ENCODE assay signal across 1 cellular context in genomic region chr11:33016654-33017053, GRCh38.
A peak's percentile ranks its signal among the peaks of the same experiment; 100 is the strongest.
TF ChIP-seq lines count a peak whose summit lies in the region.

No MANE protein-coding gene starts in this region.

TF ChIP-seq in HepG2, 621 proteins besides CTCF, POLR2A, EP300 and RAD21 (continued from another document):
- TF ChIP-seq ZNF576 (CRISPR knock-in tag; IDR thresholded peaks at IDR 0.05) = no peak
- no peak for TF ChIP-seq NFKBIZ (CRISPR knock-in tag; IDR thresholded peaks at IDR 0.05)
- no peak for TF ChIP-seq PREB (CRISPR knock-in tag; IDR thresholded peaks at IDR 0.05)
- TF ChIP-seq, protein P1, sequence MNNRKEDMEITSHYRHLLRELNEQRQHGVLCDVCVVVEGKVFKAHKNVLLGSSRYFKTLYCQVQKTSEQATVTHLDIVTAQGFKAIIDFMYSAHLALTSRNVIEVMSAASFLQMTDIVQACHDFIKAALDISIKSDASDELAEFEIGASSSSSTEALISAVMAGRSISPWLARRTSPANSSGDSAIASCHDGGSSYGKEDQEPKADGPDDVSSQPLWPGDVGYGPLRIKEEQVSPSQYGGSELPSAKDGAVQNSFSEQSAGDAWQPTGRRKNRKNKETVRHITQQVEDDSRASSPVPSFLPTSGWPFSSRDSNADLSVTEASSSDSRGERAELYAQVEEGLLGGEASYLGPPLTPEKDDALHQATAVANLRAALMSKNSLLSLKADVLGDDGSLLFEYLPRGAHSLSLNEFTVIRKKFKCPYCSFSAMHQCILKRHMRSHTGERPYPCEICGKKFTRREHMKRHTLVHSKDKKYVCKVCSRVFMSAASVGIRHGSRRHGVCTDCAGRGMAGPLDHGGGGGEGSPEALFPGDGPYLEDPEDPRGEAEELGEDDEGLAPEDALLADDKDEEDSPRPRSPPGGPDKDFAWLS (CRISPR knock-in tag; IDR thresholded peaks at IDR 0.05; ENCODE audit: borderline replicate concordance) = no peak
- no peak for TF ChIP-seq ZNF281 (CRISPR knock-in tag; IDR thresholded peaks at IDR 0.05; ENCODE audit: borderline replicate concordance)
- no peak for TF ChIP-seq WIZ (CRISPR knock-in tag; IDR thresholded peaks at IDR 0.05)
- TF ChIP-seq, protein P2, sequence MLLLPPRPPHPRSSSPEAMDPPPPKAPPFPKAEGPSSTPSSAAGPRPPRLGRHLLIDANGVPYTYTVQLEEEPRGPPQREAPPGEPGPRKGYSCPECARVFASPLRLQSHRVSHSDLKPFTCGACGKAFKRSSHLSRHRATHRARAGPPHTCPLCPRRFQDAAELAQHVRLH (CRISPR knock-in tag; IDR thresholded peaks at IDR 0.05; ENCODE audit: borderline replicate concordance, low read depth) = no peak
- TF ChIP-seq TEAD2 (CRISPR knock-in tag; IDR thresholded peaks at IDR 0.05) = no peak
- TF ChIP-seq ZNF878 (CRISPR knock-in tag; IDR thresholded peaks at IDR 0.05) = 0 out of 2 replicates have a peak, but pooled peaks have one; percentile 44
- TF ChIP-seq, protein P3, sequence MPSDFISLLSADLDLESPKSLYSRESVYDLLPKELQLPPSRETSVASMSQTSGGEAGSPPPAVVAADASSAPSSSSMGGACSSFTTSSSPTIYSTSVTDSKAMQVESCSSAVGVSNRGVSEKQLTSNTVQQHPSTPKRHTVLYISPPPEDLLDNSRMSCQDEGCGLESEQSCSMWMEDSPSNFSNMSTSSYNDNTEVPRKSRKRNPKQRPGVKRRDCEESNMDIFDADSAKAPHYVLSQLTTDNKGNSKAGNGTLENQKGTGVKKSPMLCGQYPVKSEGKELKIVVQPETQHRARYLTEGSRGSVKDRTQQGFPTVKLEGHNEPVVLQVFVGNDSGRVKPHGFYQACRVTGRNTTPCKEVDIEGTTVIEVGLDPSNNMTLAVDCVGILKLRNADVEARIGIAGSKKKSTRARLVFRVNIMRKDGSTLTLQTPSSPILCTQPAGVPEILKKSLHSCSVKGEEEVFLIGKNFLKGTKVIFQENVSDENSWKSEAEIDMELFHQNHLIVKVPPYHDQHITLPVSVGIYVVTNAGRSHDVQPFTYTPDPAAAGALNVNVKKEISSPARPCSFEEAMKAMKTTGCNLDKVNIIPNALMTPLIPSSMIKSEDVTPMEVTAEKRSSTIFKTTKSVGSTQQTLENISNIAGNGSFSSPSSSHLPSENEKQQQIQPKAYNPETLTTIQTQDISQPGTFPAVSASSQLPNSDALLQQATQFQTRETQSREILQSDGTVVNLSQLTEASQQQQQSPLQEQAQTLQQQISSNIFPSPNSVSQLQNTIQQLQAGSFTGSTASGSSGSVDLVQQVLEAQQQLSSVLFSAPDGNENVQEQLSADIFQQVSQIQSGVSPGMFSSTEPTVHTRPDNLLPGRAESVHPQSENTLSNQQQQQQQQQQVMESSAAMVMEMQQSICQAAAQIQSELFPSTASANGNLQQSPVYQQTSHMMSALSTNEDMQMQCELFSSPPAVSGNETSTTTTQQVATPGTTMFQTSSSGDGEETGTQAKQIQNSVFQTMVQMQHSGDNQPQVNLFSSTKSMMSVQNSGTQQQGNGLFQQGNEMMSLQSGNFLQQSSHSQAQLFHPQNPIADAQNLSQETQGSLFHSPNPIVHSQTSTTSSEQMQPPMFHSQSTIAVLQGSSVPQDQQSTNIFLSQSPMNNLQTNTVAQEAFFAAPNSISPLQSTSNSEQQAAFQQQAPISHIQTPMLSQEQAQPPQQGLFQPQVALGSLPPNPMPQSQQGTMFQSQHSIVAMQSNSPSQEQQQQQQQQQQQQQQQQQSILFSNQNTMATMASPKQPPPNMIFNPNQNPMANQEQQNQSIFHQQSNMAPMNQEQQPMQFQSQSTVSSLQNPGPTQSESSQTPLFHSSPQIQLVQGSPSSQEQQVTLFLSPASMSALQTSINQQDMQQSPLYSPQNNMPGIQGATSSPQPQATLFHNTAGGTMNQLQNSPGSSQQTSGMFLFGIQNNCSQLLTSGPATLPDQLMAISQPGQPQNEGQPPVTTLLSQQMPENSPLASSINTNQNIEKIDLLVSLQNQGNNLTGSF (CRISPR knock-in tag; IDR thresholded peaks at IDR 0.05) = no peak
- TF ChIP-seq ZNF331 (CRISPR knock-in tag; IDR thresholded peaks at IDR 0.05) = no peak
- TF ChIP-seq SMAD9 (CRISPR knock-in tag; IDR thresholded peaks at IDR 0.05) = 0 out of 2 replicates have a peak, but pooled peaks have one; percentile 4
- no peak for TF ChIP-seq BRCA1 (CRISPR knock-in tag; IDR thresholded peaks at IDR 0.05)
- TF ChIP-seq ZBTB44 (CRISPR knock-in tag; IDR thresholded peaks at IDR 0.05) = no peak
TF ChIP-seq in HepG2: peak in this region for 2.
